ENCODE assay signal across 11 cellular contexts in the genomic region with DNA sequence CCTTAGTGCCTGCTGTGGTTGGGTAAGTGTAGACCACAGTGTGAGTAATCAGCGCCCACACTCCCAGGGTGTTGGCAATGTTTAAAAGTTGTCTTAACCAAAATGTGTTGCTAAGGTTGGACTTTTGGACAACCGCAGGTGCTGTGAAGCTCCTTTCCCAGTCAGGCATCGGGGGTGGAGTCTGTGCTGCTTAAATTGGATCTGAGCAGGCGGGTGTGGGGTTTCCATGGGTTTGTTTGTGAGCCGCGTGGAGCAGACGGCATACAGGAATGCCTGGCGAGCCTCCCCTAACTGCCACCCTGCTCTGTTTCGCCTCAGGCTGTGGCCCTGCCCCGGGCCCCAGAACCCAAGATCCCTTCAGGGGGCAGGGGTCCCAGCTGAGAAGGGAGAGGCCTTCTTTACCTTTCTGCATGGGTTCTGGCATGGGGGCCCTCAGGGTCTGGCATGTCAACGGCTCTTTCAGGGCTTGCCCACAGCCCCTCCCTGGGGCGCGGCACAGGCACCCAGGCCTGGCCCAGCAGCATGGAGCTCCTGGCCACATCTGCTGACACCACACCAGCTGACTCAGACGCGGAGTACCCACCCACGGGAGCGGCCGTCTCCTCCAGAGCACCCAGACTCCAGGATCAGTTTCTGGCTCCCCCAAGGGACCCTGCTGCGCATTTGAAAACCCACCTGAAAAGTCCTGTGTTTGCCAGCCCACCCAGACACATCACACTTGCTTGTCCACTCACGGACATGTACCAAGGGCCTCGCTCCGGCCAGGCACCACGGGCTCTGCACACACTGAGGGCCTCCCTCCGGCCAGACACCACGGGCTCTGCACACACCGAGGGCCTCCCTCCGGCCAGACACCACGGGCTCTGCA. TPM values are rescaled to one million over a fixed set of nuclear protein-coding genes. Genes with fewer than 3 reads are reported as not detected.
DNase-seq lines count a peak whose midpoint lies in the region; ATAC-seq, FAIRE-seq and TF ChIP-seq lines count a peak whose summit lies in the region.
"Had no signal": no experiment of that assay in that cellular context is flagged by ENCODE, and none has a peak within 500 bp of the region (broad histone marks: within the 10 kb centered on the region; RNA-seq: fewer than 3 reads in every experiment).

No MANE protein-coding gene starts in this region.

- H3K4me3 Mint-ChIP-seq in activated T-helper 17 cell treated with anti-CD3 and anti-CD28 coated beads, Interleukin-2, amount 50 U/mL, for 72 hours: no peak overlapping the region
- H3K4me3 Mint-ChIP-seq: activated CD4-positive, alpha-beta T cell treated with anti-CD3 and anti-CD28 coated beads for 36 hours had no signal

- H3K4me2 ChIP-seq in HepG2 (ENCODE audit: low read depth, low read length): peak overlapping the region; percentile 73

- DNase-seq in NK-92 treated with Interleukin-12 subunit alpha and Interleukin-12 subunit beta, amount 100 ng/mL, for 24 hours (lab: John Stamatoyannopoulos, UW): peak; percentile 74
- DNase-seq in NK-92 (lab: John Stamatoyannopoulos, UW; ENCODE audit: unreplicated experiment) (no peak), HepG2 (ENCODE audit: low spot score) (peak; percentile 38), transverse colon (peak; percentile 67), NCI-H69 (lab: John Stamatoyannopoulos, UW) (no peak)
- DNase-seq: activated CD4-positive, alpha-beta T cell treated with anti-CD3 and anti-CD28 coated beads for 36 hours had no signal

- no peaks in the 10 kb centered on the region for H3K36me3 Mint-ChIP-seq in activated T-helper 17 cell treated with anti-CD3 and anti-CD28 coated beads, Interleukin-2, amount 50 U/mL, for 72 hours (ENCODE audit: low read depth)

- no peak overlapping the region for H2AFZ ChIP-seq in HepG2 (ENCODE audit: low read length)

- TF ChIP-seq POLR2A in HepG2 (IDR thresholded peaks at IDR 0.05; ENCODE audit: insufficient read depth in 1 of 2, low read depth in 2 of 2, low read length in 2 of 2) (no peak), transverse colon (IDR thresholded peaks at IDR 0.05) (no peak)

- H3K27me3 ChIP-seq in HepG2 (ENCODE audit: control insufficient read depth in 1 of 2, insufficient read depth in 2 of 2, low read length in 2 of 2) (no peaks in the 10 kb centered on the region), transverse colon (peaks cover 10% of the 10 kb centered on the region)

- BruUV-seq in HepG2 (replicated peaks; lab: Mats Ljungman, UMichigan): no TSS peak

- no peaks in the 10 kb centered on the region for H3K79me2 ChIP-seq in HepG2 (ENCODE audit: insufficient read depth, low read length)

- intact Hi-C loops in HepG2 (cut with micrococcal nuclease; ENCODE audit: unreplicated experiment) (no loop called here), transverse colon (cut with DNase I; ENCODE audit: low total_unique reads) (no loop called here)

- no peaks in the 10 kb centered on the region for H4K20me1 ChIP-seq in HepG2 (ENCODE audit: insufficient read depth, low read length)

- TF ChIP-seq EP300 in HepG2 (IDR thresholded peaks at IDR 0.05; ENCODE audit: low read depth in 2 of 2, low read length in 2 of 2): no peak
- no peak for TF ChIP-seq EP300 in HepG2 (CRISPR knock-in tag; IDR thresholded peaks at IDR 0.05; ENCODE audit: borderline replicate concordance)
- TF ChIP-seq EP300 in transverse colon (IDR thresholded peaks at IDR 0.05; ENCODE audit: low read depth): no peak

- H3K4me1 Mint-ChIP-seq in activated T-helper 17 cell treated with anti-CD3 and anti-CD28 coated beads, Interleukin-2, amount 50 U/mL, for 72 hours: peaks cover 6% of the 10 kb centered on the region
- H3K4me1 Mint-ChIP-seq: activated CD4-positive, alpha-beta T cell treated with anti-CD3 and anti-CD28 coated beads for 36 hours had no signal

- peaks cover 5% of the 10 kb centered on the region for H3K27me3 Mint-ChIP-seq in activated T-helper 17 cell treated with anti-CD3 and anti-CD28 coated beads, Interleukin-2, amount 50 U/mL, for 72 hours

- H3K9ac ChIP-seq in HepG2 (ENCODE audit: insufficient read depth, low read depth, low read length): peak overlapping the region; percentile 6; the same call in 1 of the 2 replicates

- H3K27ac Mint-ChIP-seq in activated T-helper 17 cell treated with anti-CD3 and anti-CD28 coated beads, Interleukin-2, amount 50 U/mL, for 72 hours: no peak overlapping the region
- H3K27ac Mint-ChIP-seq: activated CD4-positive, alpha-beta T cell treated with anti-CD3 and anti-CD28 coated beads for 36 hours had no signal

- WGBS in HepG2 (ENCODE audit: low lambda C conversion rate): 61% methylated on average over 13 of the region's 28 CpGs
- 64% methylated on average over 23 of the region's 28 CpGs; no CpG with 5 or more reads in 1 of the 2 donors for WGBS in transverse colon (ENCODE audit: low coverage in 1 of 2), 2 donors

- TF ChIP-seq CTCF in HepG2 (CRISPR knock-in tag; IDR thresholded peaks at IDR 0.05): no peak
- TF ChIP-seq CTCF in transverse colon (IDR thresholded peaks at IDR 0.05): no peak

- H3K4me1 ChIP-seq in HepG2 (ENCODE audit: insufficient read depth, low read length): peaks cover 61% of the 10 kb centered on the region
- peaks cover 8 to 20% (median 13%) of the 10 kb centered on the region in 4 donors for H3K4me1 ChIP-seq in transverse colon

- CTCF ChIA-PET in HepG2 (lab: Yijun Ruan, JAX; ENCODE audit: low intra/inter-chr PET ratio, low total read pairs): no interaction called here

- peaks cover 7% of the 10 kb centered on the region for H3K9me3 Mint-ChIP-seq in activated T-helper 17 cell treated with anti-CD3 and anti-CD28 coated beads, Interleukin-2, amount 50 U/mL, for 72 hours

- in situ Hi-C loops in HepG2 (cut with HindIII; ENCODE audit: extremely low pct_ligation_motif_present, low pct_unique_long_range_greater_than_20kb) (no loop called here), transverse colon (cut with MboI; ENCODE audit: low pct_ligation_motif_present in 1 of 4, low pct_unique_long_range_greater_than_20kb in 1 of 4, low sequenced_read_pairs in 3 of 4) (no loop called here)

- H3K4me3 ChIP-seq in HepG2 (replicated peaks in 1 of 3; ENCODE audit: insufficient read depth in 1 of 3, low read depth in 2 of 3, low read length in 3 of 3) (peak overlapping the region in 1 of 3 experiments; percentile 56; a peak in 1 of 6 replicates), transverse colon (no peak overlapping the region)

- FAIRE-seq in HepG2 (lab: Jason Lieb, UNC): peak; percentile 56
- FAIRE-seq: A204.1 had no signal

- H3K9me3 ChIP-seq in HepG2 (ENCODE audit: low read length) (peaks cover 12% of the 10 kb centered on the region), transverse colon (no peaks in the 10 kb centered on the region)

- H3K27ac ChIP-seq in HepG2 (ENCODE audit: extremely low read length, insufficient read depth, low read length): no peak overlapping the region
- peak overlapping the region in 3 of 4 donors; percentile 20 to 42 (median 42) for H3K27ac ChIP-seq in transverse colon
- H3K27ac ChIP-seq: HL-60 had no signal

- no peak for TF ChIP-seq RAD21 in HepG2 (CRISPR knock-in tag; IDR thresholded peaks at IDR 0.05)

- peak; percentile 42 for ATAC-seq in activated T-helper 17 cell treated with anti-CD3 and anti-CD28 coated beads, Interleukin-2, amount 50 U/mL, for 72 hours (replicated peaks)
- ATAC-seq in HepG2: peak; percentile 11
- ATAC-seq in GM21529 (IDR thresholded peaks at IDR 0.05; ENCODE audit: unreplicated experiment): no peak
- no peak for ATAC-seq in HG02763 (IDR thresholded peaks at IDR 0.05; ENCODE audit: unreplicated experiment)

- POLR2A ChIA-PET in HepG2 (lab: Yijun Ruan, JAX): interaction anchor here (1.0 to 3.5 kb wide), 3 partner anchors 9 to 27 kb away, joined by 3 to 18 read pairs (median 9); no protein-coding TSS in a partner anchor

- H3K36me3 ChIP-seq in HepG2 (replicated peaks in 1 of 2; ENCODE audit: control insufficient read depth in 1 of 2, insufficient read depth in 2 of 2, low read length in 2 of 2) (no peaks in the 10 kb centered on the region), transverse colon (no peaks in the 10 kb centered on the region)

TF ChIP-seq in HepG2, 621 proteins besides CTCF, POLR2A, EP300 and RAD21 (continues in another document):
- no peak for TF ChIP-seq ZBTB3 (CRISPR knock-in tag; IDR thresholded peaks at IDR 0.05; ENCODE audit: borderline replicate concordance, low read depth)
- no peak for TF ChIP-seq ATF7 (IDR thresholded peaks at IDR 0.05)
- no peak for TF ChIP-seq ATF7 (CRISPR knock-in tag; IDR thresholded peaks at IDR 0.05)
- no peak for TF ChIP-seq SOX6 (IDR thresholded peaks at IDR 0.05)
- TF ChIP-seq SOX6 (CRISPR knock-in tag; IDR thresholded peaks at IDR 0.05): 0 out of 2 replicates have a peak, but pooled peaks have one; percentile 18
- TF ChIP-seq DNMT3B (CRISPR knock-in tag; conservative IDR thresholded peaks at IDR 0.05): no peak

RNA-seq across cellular contexts. Expression of gene SPON2, which starts 5.1 kb away (rescaled TPM):
- 10 to 100 TPM; 17.3 to 18.7 TPM for total RNA-seq in activated T-helper 17 cell treated with anti-CD3 and anti-CD28 coated beads, Interleukin-2, amount 50 U/mL, for 72 hours
- 12.5 and 17.4 TPM in 2 replicates for total RNA-seq in HepG2 (2016; rRNA removed; fragmentation: Illumina TruSeq; extraction: Trizol)
- total RNA-seq in HepG2 (2016; cell fraction: cytosol; rRNA removed; fragmentation: Illumina TruSeq; extraction: Trizol; ENCODE audit: low read depth): 4.7 and 5.3 TPM in 2 replicates
- 13.2 and 25.5 TPM in 2 replicates for total RNA-seq in HepG2 (2016; cell fraction: insoluble cytoplasmic fraction; rRNA removed; fragmentation: Illumina TruSeq; extraction: Trizol)
- 9.4 and 9.5 TPM in 2 replicates for total RNA-seq in HepG2 (2016; cell fraction: membrane; rRNA removed; fragmentation: Illumina TruSeq; extraction: Trizol)
- total RNA-seq in HepG2 (2016; cell fraction: nucleus; rRNA removed; fragmentation: Illumina TruSeq; extraction: Trizol): 15.0 and 17.4 TPM in 2 replicates
- polyA plus RNA-seq in HepG2 (2011; rRNA removed): 55.2 and 80.8 TPM in 2 replicates
- polyA plus RNA-seq in HepG2 (2011; cell fraction: cytosol; rRNA removed): 34.7 and 69.3 TPM in 2 replicates
- 320 and 335 TPM in 2 replicates for polyA plus RNA-seq in HepG2 (2011; cell fraction: nucleus; rRNA removed)
- polyA plus RNA-seq in HepG2 (2012): 21.8 and 46.8 TPM in 2 replicates
- 3.7 and 4.9 TPM in 2 replicates for polyA plus RNA-seq in HepG2 (2016; cell fraction: cytosol; fragmentation: Illumina TruSeq; extraction: Trizol; ENCODE audit: low read depth)
- polyA plus RNA-seq in HepG2 (2016; cell fraction: insoluble cytoplasmic fraction; fragmentation: Illumina TruSeq; extraction: Trizol; ENCODE audit: low read depth): 12.3 and 15.6 TPM in 2 replicates
- 8.6 and 9.0 TPM in 2 replicates for polyA plus RNA-seq in HepG2 (2016; cell fraction: membrane; fragmentation: Illumina TruSeq; extraction: Trizol; ENCODE audit: low read depth)
- 34.9 and 43.2 TPM in 2 replicates for polyA plus RNA-seq in HepG2 (2016; cell fraction: nucleus; fragmentation: Illumina TruSeq; extraction: Trizol; ENCODE audit: insufficient read depth, low read depth)
- polyA minus RNA-seq in HepG2 (2011; rRNA and poly(A)+ RNA removed; ENCODE audit: low replicate concordance): 0.65 and 46.4 TPM in 2 replicates
- 20.2 and 29.8 TPM in 2 replicates for polyA minus RNA-seq in HepG2 (2011; cell fraction: cytosol; rRNA and poly(A)+ RNA removed)
- polyA minus RNA-seq in HepG2 (2011; cell fraction: nucleus; rRNA and poly(A)+ RNA removed): 33.9 and 38.4 TPM in 2 replicates
- total RNA-seq in transverse colon: 100 to 1,000 TPM in 1 of 4 donors, 10 to 100 TPM in 3; 45.4 to 127 (median 53.1) TPM

Comparison
In these comparisons a context has a peak if more than half of its experiments do, and no peak if none do; other contexts are left out.
1. DNase-seq: peak in NK-92 treated with Interleukin-12 subunit alpha and Interleukin-12 subunit beta, amount 100 ng/mL, for 24 hours (single experiment), HepG2 (single experiment) and transverse colon (single experiment); none in NK-92 (single experiment) and NCI-H69 (single experiment).
2. ATAC-seq: peak in activated T-helper 17 cell treated with anti-CD3 and anti-CD28 coated beads, Interleukin-2, amount 50 U/mL, for 72 hours (single experiment) and HepG2 (single experiment); none in GM21529 (single experiment) and HG02763 (single experiment).